27 cellular contexts compared by ENCODE assay signal in the genomic region with DNA sequence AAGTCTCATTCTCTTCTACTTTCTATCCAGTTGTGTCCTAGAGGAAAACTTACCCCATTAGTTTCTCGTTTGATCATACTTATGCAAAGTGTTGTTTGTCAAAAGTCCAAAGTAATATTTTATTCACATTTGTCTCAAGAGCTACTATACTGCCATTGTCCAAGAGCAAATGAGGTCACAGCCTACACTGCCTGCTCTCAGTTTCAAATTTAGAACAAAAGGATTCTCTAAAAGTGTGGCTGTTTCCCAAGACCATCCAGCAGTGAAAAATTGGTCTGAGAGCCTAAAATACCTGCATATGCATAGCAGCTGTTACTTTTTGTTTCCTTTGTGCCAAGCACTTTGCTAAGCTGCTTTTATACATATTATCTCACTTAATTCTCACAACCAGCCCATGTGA.
"Had no signal": no experiment of that assay in that cellular context is flagged by ENCODE, and none has a peak within 500 bp of the region (broad histone marks: within the 10 kb centered on the region; RNA-seq: fewer than 3 reads in every experiment).

No MANE protein-coding gene starts in this region.

- ATAC-seq: activated CD4-positive, alpha-beta T cell treated with anti-CD3 and anti-CD28 coated beads for 36 hours; activated CD8-positive, alpha-beta memory T cell treated with anti-CD3 and anti-CD28 coated beads, Interleukin-2, amount 10 ng/mL, durations not matched to agents 7 days and 5 days; activated CD8-positive, alpha-beta T cell treated with anti-CD3 and anti-CD28 coated beads, Interleukin-2, amount 10 ng/mL, durations not matched to agents 7 days and 5 days; body of pancreas; effector memory CD8-positive, alpha-beta T cell; right lobe of liver; stimulated activated memory B cell treated with anti-CD40 and anti-IgM and Interleukin-4, amounts not matched to agents 10 μg/mL and 1 μg/mL and 100 μg/mL, for 72 hours; stimulated activated naive CD8-positive, alpha-beta T cell treated with anti-CD3 and anti-CD28 coated beads, Interleukin-15, amount 100 ng/mL, for 72 hours had no signal

- H3K4me3 ChIP-seq: adrenal gland, body of pancreas, colonic mucosa, dorsolateral prefrontal cortex, ovary, prostate gland, right lobe of liver, smooth muscle cell, tibial nerve had no signal

- H3K9me3 ChIP-seq: adrenal gland, body of pancreas, colonic mucosa, ovary, prostate gland, right lobe of liver, tibial nerve had no signal

- H3K36me3 ChIP-seq: adrenal gland, colonic mucosa, ovary, prostate gland, right lobe of liver, tibial nerve had no signal

- H3K4me1 ChIP-seq: body of pancreas, colonic mucosa, prostate gland, right lobe of liver, tibial nerve had no signal

- DNase-seq: activated CD4-positive, alpha-beta T cell treated with anti-CD3 and anti-CD28 coated beads for 36 hours; activated CD4-positive, CD25-positive, alpha-beta regulatory T cell; activated CD8-positive, alpha-beta memory T cell treated with anti-CD3 and anti-CD28 coated beads, Interleukin-2, amount 10 ng/mL, durations not matched to agents 7 days and 5 days; activated CD8-positive, alpha-beta T cell treated with anti-CD3 and anti-CD28 coated beads, Interleukin-2, amount 10 ng/mL, durations not matched to agents 7 days and 5 days; activated T-cell treated with anti-CD3 and anti-CD28 coated beads, Interleukin-2, amount 50 U/mL, for 48 hours; adrenal gland; aorta; body of pancreas; cerebellar nuclear complex; colonic mucosa; dorsolateral prefrontal cortex; effector memory CD8-positive, alpha-beta T cell; erythroblast; foreskin fibroblast; glutamatergic neuron; mammary epithelial cell; naive B cell; ovary; right lobe of liver; stimulated activated CD4-positive, alpha-beta T cell treated with anti-CD3 and anti-CD28 coated beads, Interleukin-1b, Interleukin-23, amount 100 ng/mL, for 48 hours; stimulated activated CD4-positive, alpha-beta T cell treated with anti-CD3 and anti-CD28 coated beads, Interleukin-4, amount 100 ng/mL, for 4 hours; stimulated activated CD8-positive, alpha-beta memory T cell treated with anti-CD3 and anti-CD28 coated beads, Interleukin-4, amount 100 ng/mL, for 48 hours; stimulated activated naive CD8-positive, alpha-beta T cell treated with anti-CD3 and anti-CD28 coated beads, Interleukin-15, amount 100 ng/mL, for 72 hours had no signal

- H3K27me3 ChIP-seq: adrenal gland, body of pancreas, colonic mucosa, dorsolateral prefrontal cortex, ovary, right lobe of liver, tibial nerve had no signal

- H3K27ac ChIP-seq: adrenal gland, body of pancreas, colonic mucosa, dorsolateral prefrontal cortex, ovary, right lobe of liver, tibial nerve had no signal
